Comparison of ENCODE assay signal across 9 cellular contexts in the genomic region with DNA sequence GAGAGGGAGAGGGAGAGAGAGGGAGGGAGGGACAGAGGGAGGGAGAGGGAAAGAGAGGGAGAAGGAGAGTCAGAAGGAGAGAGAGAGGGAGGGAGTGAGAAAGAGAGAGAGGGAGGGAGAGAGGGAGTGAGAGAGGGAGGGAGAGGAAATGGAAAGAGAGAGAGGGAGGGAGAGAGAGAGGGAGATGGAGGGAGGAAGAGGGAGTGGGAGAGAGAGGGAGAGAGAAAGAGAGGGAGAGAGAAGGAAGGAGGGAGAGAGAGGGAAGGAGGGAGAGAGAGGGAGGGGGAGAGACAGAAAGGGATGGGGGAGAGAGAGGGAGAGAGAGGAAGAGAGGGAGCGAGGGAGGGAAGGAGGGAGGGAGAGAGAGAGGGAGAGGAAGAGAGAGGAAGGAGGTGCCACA.
"Had no signal": no experiment of that assay in that cellular context is flagged by ENCODE, and none has a peak within 500 bp of the region (broad histone marks: within the 10 kb centered on the region; RNA-seq: fewer than 3 reads in every experiment).

No MANE protein-coding gene starts in this region.

- ATAC-seq: GM23338 had no signal

- DNase-seq: H7, HCEC 1CT, HFFc6, Karpas-422, KBM-7 had no signal

- H3K4me1 Mint-ChIP-seq: IgD-negative memory B cell had no signal

- H2AFZ ChIP-seq: GM23338 had no signal

- H3K27ac Mint-ChIP-seq: GM23338, HFFc6, IgD-negative memory B cell had no signal

- H3K27ac ChIP-seq: KMS-11 had no signal

- H3K9me3 Mint-ChIP-seq: HFFc6 had no signal

- H3K4me3 ChIP-seq: GM23338 had no signal

- H3K9ac ChIP-seq: KMS-11 had no signal

- FAIRE-seq: HTR-8/SVneo had no signal

- H3K4me3 Mint-ChIP-seq: GM23338, HFFc6, IgD-negative memory B cell had no signal

- H3K4me2 ChIP-seq: GM23338, KMS-11 had no signal
